In the genomic region with DNA sequence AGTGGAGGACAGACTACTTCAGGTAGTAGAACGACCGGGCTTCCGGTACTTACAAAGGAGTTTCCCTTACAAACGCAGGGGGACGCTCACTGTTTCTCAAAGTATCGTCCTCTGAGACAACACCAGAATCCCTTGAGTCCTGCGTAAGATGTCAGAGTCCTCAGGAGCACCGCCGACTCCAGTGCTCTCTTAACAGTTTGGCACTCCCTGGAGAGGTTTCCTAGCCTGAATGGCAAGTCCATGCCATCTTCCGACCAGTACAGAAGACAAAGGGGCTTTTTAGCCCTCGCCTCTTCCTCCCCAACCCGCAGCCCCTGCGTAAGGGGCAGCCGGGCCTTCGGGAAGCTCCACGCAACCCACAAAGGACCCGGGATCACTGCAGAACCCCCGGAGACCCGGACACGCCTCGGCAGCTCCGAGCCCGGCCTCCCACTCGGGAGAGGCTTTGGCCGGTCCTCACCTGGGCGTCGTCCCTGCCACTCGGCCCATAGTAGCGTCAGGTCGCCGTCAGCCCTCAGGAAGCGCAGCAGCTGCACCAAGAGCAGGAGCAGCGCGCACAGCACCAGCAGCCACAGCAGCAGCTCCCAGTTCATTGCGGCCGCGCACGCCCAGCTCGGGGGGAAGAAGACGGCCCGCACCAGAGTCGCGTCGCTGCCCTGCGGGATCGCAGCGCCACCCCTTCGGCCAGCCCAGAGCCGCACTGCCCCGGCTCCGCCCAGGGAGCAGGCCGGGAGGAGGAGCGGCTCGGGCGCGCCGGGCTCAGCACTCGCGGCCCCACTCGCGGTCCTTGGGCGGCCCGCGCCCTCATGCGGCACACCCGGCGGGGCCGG, we compare ENCODE assay signal across 1 cellular context.
TF ChIP-seq lines count a peak whose summit lies in the region.

A gene with protein sequence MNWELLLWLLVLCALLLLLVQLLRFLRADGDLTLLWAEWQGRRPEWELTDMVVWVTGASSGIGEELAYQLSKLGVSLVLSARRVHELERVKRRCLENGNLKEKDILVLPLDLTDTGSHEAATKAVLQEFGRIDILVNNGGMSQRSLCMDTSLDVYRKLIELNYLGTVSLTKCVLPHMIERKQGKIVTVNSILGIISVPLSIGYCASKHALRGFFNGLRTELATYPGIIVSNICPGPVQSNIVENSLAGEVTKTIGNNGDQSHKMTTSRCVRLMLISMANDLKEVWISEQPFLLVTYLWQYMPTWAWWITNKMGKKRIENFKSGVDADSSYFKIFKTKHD (minus strand): TSS at position 682 of the 830 bp plus-strand sequence. CDS start 89 bp downstream, at position 593.

TF ChIP-seq in HCT116, 20 proteins besides CTCF, POLR2A, EP300 and RAD21 (continued from another document):
- TF ChIP-seq CEBPB (IDR thresholded peaks at IDR 0.05; ENCODE audit: low read depth) (no peak), EZH2phosphoT487 (IDR thresholded peaks at IDR 0.05; ENCODE audit: borderline replicate concordance) (no peak), ZNF274 (IDR thresholded peaks at IDR 0.05; ENCODE audit: low read depth, low read length) (no peak), FOSL1 (IDR thresholded peaks at IDR 0.05; ENCODE audit: low read depth) (no peak), ZFX (IDR thresholded peaks at IDR 0.05) (peak; percentile 92), TCF7L2 (IDR thresholded peaks at IDR 0.05; ENCODE audit: borderline replicate concordance, extremely low read depth, insufficient read depth, insufficient read length) (peak; percentile 29), SP1 (IDR thresholded peaks at IDR 0.05; ENCODE audit: low read depth) (no peak), EZH2 (IDR thresholded peaks at IDR 0.05) (no peak), ELF1 (IDR thresholded peaks at IDR 0.05; ENCODE audit: borderline replicate concordance, low read depth) (peak; percentile 19; the same call in 1 of the 2 replicates)
- TF ChIP-seq, protein P1, sequence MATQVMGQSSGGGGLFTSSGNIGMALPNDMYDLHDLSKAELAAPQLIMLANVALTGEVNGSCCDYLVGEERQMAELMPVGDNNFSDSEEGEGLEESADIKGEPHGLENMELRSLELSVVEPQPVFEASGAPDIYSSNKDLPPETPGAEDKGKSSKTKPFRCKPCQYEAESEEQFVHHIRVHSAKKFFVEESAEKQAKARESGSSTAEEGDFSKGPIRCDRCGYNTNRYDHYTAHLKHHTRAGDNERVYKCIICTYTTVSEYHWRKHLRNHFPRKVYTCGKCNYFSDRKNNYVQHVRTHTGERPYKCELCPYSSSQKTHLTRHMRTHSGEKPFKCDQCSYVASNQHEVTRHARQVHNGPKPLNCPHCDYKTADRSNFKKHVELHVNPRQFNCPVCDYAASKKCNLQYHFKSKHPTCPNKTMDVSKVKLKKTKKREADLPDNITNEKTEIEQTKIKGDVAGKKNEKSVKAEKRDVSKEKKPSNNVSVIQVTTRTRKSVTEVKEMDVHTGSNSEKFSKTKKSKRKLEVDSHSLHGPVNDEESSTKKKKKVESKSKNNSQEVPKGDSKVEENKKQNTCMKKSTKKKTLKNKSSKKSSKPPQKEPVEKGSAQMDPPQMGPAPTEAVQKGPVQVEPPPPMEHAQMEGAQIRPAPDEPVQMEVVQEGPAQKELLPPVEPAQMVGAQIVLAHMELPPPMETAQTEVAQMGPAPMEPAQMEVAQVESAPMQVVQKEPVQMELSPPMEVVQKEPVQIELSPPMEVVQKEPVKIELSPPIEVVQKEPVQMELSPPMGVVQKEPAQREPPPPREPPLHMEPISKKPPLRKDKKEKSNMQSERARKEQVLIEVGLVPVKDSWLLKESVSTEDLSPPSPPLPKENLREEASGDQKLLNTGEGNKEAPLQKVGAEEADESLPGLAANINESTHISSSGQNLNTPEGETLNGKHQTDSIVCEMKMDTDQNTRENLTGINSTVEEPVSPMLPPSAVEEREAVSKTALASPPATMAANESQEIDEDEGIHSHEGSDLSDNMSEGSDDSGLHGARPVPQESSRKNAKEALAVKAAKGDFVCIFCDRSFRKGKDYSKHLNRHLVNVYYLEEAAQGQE (IDR thresholded peaks at IDR 0.05; ENCODE audit: low read depth): no peak
- TF ChIP-seq, protein P2, sequence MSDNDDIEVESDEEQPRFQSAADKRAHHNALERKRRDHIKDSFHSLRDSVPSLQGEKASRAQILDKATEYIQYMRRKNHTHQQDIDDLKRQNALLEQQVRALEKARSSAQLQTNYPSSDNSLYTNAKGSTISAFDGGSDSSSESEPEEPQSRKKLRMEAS (IDR thresholded peaks at IDR 0.05): peak; percentile 15; the same call in 1 of the 2 replicates
- TF ChIP-seq, protein P3, sequence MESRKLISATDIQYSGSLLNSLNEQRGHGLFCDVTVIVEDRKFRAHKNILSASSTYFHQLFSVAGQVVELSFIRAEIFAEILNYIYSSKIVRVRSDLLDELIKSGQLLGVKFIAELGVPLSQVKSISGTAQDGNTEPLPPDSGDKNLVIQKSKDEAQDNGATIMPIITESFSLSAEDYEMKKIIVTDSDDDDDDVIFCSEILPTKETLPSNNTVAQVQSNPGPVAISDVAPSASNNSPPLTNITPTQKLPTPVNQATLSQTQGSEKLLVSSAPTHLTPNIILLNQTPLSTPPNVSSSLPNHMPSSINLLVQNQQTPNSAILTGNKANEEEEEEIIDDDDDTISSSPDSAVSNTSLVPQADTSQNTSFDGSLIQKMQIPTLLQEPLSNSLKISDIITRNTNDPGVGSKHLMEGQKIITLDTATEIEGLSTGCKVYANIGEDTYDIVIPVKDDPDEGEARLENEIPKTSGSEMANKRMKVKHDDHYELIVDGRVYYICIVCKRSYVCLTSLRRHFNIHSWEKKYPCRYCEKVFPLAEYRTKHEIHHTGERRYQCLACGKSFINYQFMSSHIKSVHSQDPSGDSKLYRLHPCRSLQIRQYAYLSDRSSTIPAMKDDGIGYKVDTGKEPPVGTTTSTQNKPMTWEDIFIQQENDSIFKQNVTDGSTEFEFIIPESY (IDR thresholded peaks at IDR 0.05; ENCODE audit: extremely low read depth, insufficient replicate concordance, low read length): no peak
TF ChIP-seq in HCT116: peak in this region for 7.
